ENCODE assay signal across 1 cellular context in genomic region chr2:8257502-8257901, GRCh38.
TF ChIP-seq lines count a peak whose summit lies in the region.

No MANE protein-coding gene starts in this region.

TF ChIP-seq in GM23338, 12 proteins besides CTCF, POLR2A, EP300 and RAD21 (continued from another document):
- no peak for TF ChIP-seq REST (IDR thresholded peaks at IDR 0.05; ENCODE audit: unreplicated experiment)
- TF ChIP-seq CREB1 (CRISPR knock-in tag; IDR thresholded peaks at IDR 0.05; ENCODE audit: low read depth): no peak
- TF ChIP-seq JUNB (IDR thresholded peaks at IDR 0.05; ENCODE audit: unreplicated experiment): no peak
- TF ChIP-seq ZNF462 (CRISPR knock-in tag; IDR thresholded peaks at IDR 0.05): no peak
- TF ChIP-seq STAT1 (IDR thresholded peaks at IDR 0.05; ENCODE audit: unreplicated experiment): no peak
- no peak for TF ChIP-seq POLR2AphosphoS5 (IDR thresholded peaks at IDR 0.05; ENCODE audit: low read depth)
TF ChIP-seq in GM23338: peak in this region for 0.
